Comparison of ENCODE assay signal across 19 cellular contexts in genomic region chr3:58754074-58754473, GRCh38.
A peak's percentile ranks its signal among the peaks of the same experiment; 100 is the strongest.
DNase-seq lines count a peak whose midpoint lies in the region; ATAC-seq and TF ChIP-seq lines count a peak whose summit lies in the region.
"Had no signal": no experiment of that assay in that cellular context is flagged by ENCODE, and none has a peak within 500 bp of the region (broad histone marks: within the 10 kb centered on the region; RNA-seq: fewer than 3 reads in every experiment).

No MANE protein-coding gene starts in this region.

- H3K27me3 Mint-ChIP-seq in mesothelial cell of epicardium (ENCODE audit: low read depth): peaks cover 2% of the 10 kb centered on the region
- H3K27me3 Mint-ChIP-seq: natural killer cell treated with Interleukin-12 subunit alpha and Interleukin-12 subunit beta and Interleukin-15 and Interleukin-18, amount 100 ng/mL, for 72 hours had no signal

- 70 to 85% (median 73%) methylated on average over 4 of the region's 4 CpGs for WGBS in psoas muscle, 3 donors

- DNase-seq in WERI-Rb-1 (peak; percentile 18), mesothelial cell of epicardium (ENCODE audit: low spot score in 2 of 2, unreplicated experiment in 2 of 2) (no peak), posterior vena cava (ENCODE audit: low spot score) (no peak), epidermal melanocyte (ENCODE audit: insufficient read length, low spot score) (no peak), psoas muscle (no peak)
- DNase-seq: activated gamma-delta T cell; colonic mucosa; gastrocnemius medialis; lower lobe of right lung; NCI-H446 treated with DMSO at 0.1 percent for 48 hours; SHP77; stimulated activated CD4-positive, alpha-beta T cell treated with anti-CD3 and anti-CD28 coated beads, Interleukin-12 subunit alpha, Interleukin-12 subunit beta, amount 100 ng/mL, for 4 hours; stimulated activated naive CD8-positive, alpha-beta T cell treated with anti-CD3 and anti-CD28 coated beads, Interleukin-15, amount 100 ng/mL, for 72 hours; T-helper 2 cell had no signal

- TF ChIP-seq CTCF in WERI-Rb-1 (IDR thresholded peaks at IDR 0.05; ENCODE audit: low read depth, low read length): no peak
- no peak for TF ChIP-seq CTCF in mesothelial cell of epicardium (IDR thresholded peaks at IDR 0.05; ENCODE audit: unreplicated experiment)
- no peak for TF ChIP-seq CTCF in psoas muscle (IDR thresholded peaks at IDR 0.05)

- no peaks in the 10 kb centered on the region for H3K4me1 ChIP-seq in psoas muscle
- H3K4me1 ChIP-seq: colonic mucosa, gastrocnemius medialis, lower lobe of right lung had no signal

- no peaks in the 10 kb centered on the region for H3K36me3 ChIP-seq in WERI-Rb-1
- H3K36me3 ChIP-seq in psoas muscle (ENCODE audit: insufficient read depth in 1 of 2, low read depth in 1 of 2): no peaks in the 10 kb centered on the region
- H3K36me3 ChIP-seq: colonic mucosa, gastrocnemius medialis, lower lobe of right lung had no signal

- no peaks in the 10 kb centered on the region for H3K4me1 Mint-ChIP-seq in mesothelial cell of epicardium
- H3K4me1 Mint-ChIP-seq: stimulated activated naive CD8-positive, alpha-beta T cell treated with anti-CD3 and anti-CD28 coated beads, Interleukin-15, amount 100 ng/mL, for 72 hours had no signal

- no peak overlapping the region for H3K4me3 Mint-ChIP-seq in mesothelial cell of epicardium
- H3K4me3 Mint-ChIP-seq: natural killer cell treated with Interleukin-12 subunit alpha and Interleukin-12 subunit beta and Interleukin-15 and Interleukin-18, amount 100 ng/mL, for 72 hours; stimulated activated naive CD8-positive, alpha-beta T cell treated with anti-CD3 and anti-CD28 coated beads, Interleukin-15, amount 100 ng/mL, for 72 hours had no signal

- H3K36me3 Mint-ChIP-seq in mesothelial cell of epicardium: no peaks in the 10 kb centered on the region
- H3K36me3 Mint-ChIP-seq: natural killer cell treated with Interleukin-12 subunit alpha and Interleukin-12 subunit beta and Interleukin-15 and Interleukin-18, amount 100 ng/mL, for 72 hours had no signal

- no peaks in the 10 kb centered on the region for H3K27me3 ChIP-seq in WERI-Rb-1 (ENCODE audit: insufficient read depth, low read depth, severe bottlenecking)
- no peaks in the 10 kb centered on the region for H3K27me3 ChIP-seq in psoas muscle (ENCODE audit: insufficient read depth in 3 of 3, low read length in 2 of 3)
- H3K27me3 ChIP-seq: colonic mucosa, gastrocnemius medialis had no signal

- intact Hi-C loops in posterior vena cava (cut with DNase I) (no loop called here), psoas muscle (cut with DNase I) (no loop called here)

- ATAC-seq in GM18511 (IDR thresholded peaks at IDR 0.05; ENCODE audit: unreplicated experiment): peak; percentile 79
- ATAC-seq in GM19463 (IDR thresholded peaks at IDR 0.05; ENCODE audit: unreplicated experiment): peak; percentile 68
- peak; percentile 71 for ATAC-seq in HG02981 (IDR thresholded peaks at IDR 0.05; ENCODE audit: unreplicated experiment)
- no peak for ATAC-seq in psoas muscle
- ATAC-seq: activated CD4-positive, CD25-positive, alpha-beta regulatory T cell treated with anti-CD3 and anti-CD28 coated beads, Interleukin-2, amount 50 U/mL, for 24 hours; gastrocnemius medialis; lower lobe of right lung; natural killer cell treated with Interleukin-12 subunit alpha and Interleukin-12 subunit beta and Interleukin-15 and Interleukin-18, amount 100 ng/mL, for 72 hours; stimulated activated naive CD8-positive, alpha-beta T cell treated with anti-CD3 and anti-CD28 coated beads, Interleukin-15, amount 100 ng/mL, for 72 hours had no signal

- H3K9me3 ChIP-seq in WERI-Rb-1 (ENCODE audit: severe bottlenecking) (no peaks in the 10 kb centered on the region), psoas muscle (no peaks in the 10 kb centered on the region)
- H3K9me3 ChIP-seq: colonic mucosa, gastrocnemius medialis, lower lobe of right lung had no signal

- H3K27ac ChIP-seq in WERI-Rb-1 (no peak overlapping the region), psoas muscle (no peak overlapping the region)
- H3K27ac ChIP-seq: colonic mucosa, gastrocnemius medialis, lower lobe of right lung had no signal

- no peaks in the 10 kb centered on the region for H3K9me3 Mint-ChIP-seq in mesothelial cell of epicardium
- H3K9me3 Mint-ChIP-seq: natural killer cell treated with Interleukin-12 subunit alpha and Interleukin-12 subunit beta and Interleukin-15 and Interleukin-18, amount 100 ng/mL, for 72 hours; stimulated activated naive CD8-positive, alpha-beta T cell treated with anti-CD3 and anti-CD28 coated beads, Interleukin-15, amount 100 ng/mL, for 72 hours had no signal

- H3K4me3 ChIP-seq in WERI-Rb-1 (ENCODE audit: low read depth, low read length): no peak overlapping the region
- H3K4me3 ChIP-seq in psoas muscle: no peak overlapping the region
- H3K4me3 ChIP-seq: colonic mucosa, gastrocnemius medialis, lower lobe of right lung had no signal

- no peak overlapping the region for H3K27ac Mint-ChIP-seq in mesothelial cell of epicardium
- H3K27ac Mint-ChIP-seq: natural killer cell treated with Interleukin-12 subunit alpha and Interleukin-12 subunit beta and Interleukin-15 and Interleukin-18, amount 100 ng/mL, for 72 hours; stimulated activated naive CD8-positive, alpha-beta T cell treated with anti-CD3 and anti-CD28 coated beads, Interleukin-15, amount 100 ng/mL, for 72 hours had no signal

Comparison
In these comparisons a context has a peak if more than half of its experiments do, and no peak if none do; other contexts are left out.
1. ATAC-seq: peak in GM18511 (single experiment), GM19463 (single experiment) and HG02981 (single experiment); none in psoas muscle (0 of 4).